Comparison of ENCODE assay signal across 23 cellular contexts in genomic region chr3:18428036-18428435, GRCh38. TPM values are rescaled to one million over a fixed set of nuclear protein-coding genes. Genes with fewer than 3 reads are reported as not detected.
DNase-seq lines count a peak whose midpoint lies in the region; ATAC-seq and TF ChIP-seq lines count a peak whose summit lies in the region.
"Had no signal": no experiment of that assay in that cellular context is flagged by ENCODE, and none has a peak within 500 bp of the region (broad histone marks: within the 10 kb centered on the region; RNA-seq: fewer than 3 reads in every experiment).

No MANE protein-coding gene starts in this region.

- H3K27me3 Mint-ChIP-seq in activated T-cell treated with anti-CD3 and anti-CD28 coated beads, Interleukin-2, amount 50 U/mL, for 4 hours (ENCODE audit: low read depth) = no peaks in the 10 kb centered on the region
- H3K27me3 Mint-ChIP-seq in activated naive CD8-positive, alpha-beta T cell = no peaks in the 10 kb centered on the region
- no peaks in the 10 kb centered on the region for H3K27me3 Mint-ChIP-seq in stimulated activated naive CD8-positive, alpha-beta T cell treated with anti-CD3 and anti-CD28 coated beads, Interleukin-15, amount 100 ng/mL, for 72 hours

- H3K36me3 Mint-ChIP-seq in activated T-cell treated with anti-CD3 and anti-CD28 coated beads, Interleukin-2, amount 50 U/mL, for 4 hours (ENCODE audit: insufficient read depth) = peaks cover 32% of the 10 kb centered on the region
- H3K36me3 Mint-ChIP-seq in activated naive CD8-positive, alpha-beta T cell = peaks cover 12% of the 10 kb centered on the region

- CTCF ChIA-PET in RWPE1 (lab: Yijun Ruan, JAX) = no interaction called here

- peak overlapping the region; percentile 99 for H3K27ac Mint-ChIP-seq in activated naive CD8-positive, alpha-beta T cell
- H3K27ac Mint-ChIP-seq in stimulated activated naive CD8-positive, alpha-beta T cell treated with anti-CD3 and anti-CD28 coated beads, Interleukin-15, amount 100 ng/mL, for 72 hours = no peak overlapping the region

- peaks cover 77% of the 10 kb centered on the region for H3K4me1 Mint-ChIP-seq in activated T-cell treated with anti-CD3 and anti-CD28 coated beads, Interleukin-2, amount 50 U/mL, for 4 hours (ENCODE audit: low read depth)
- peaks cover 80% of the 10 kb centered on the region for H3K4me1 Mint-ChIP-seq in activated naive CD8-positive, alpha-beta T cell (ENCODE audit: low read depth)
- H3K4me1 Mint-ChIP-seq in stimulated activated naive CD8-positive, alpha-beta T cell treated with anti-CD3 and anti-CD28 coated beads, Interleukin-15, amount 100 ng/mL, for 72 hours = peaks cover 76% of the 10 kb centered on the region

- POLR2A ChIA-PET in RWPE1 (lab: Yijun Ruan, JAX; ENCODE audit: low non-redundant PET) = no interaction called here

- H3K4me3 Mint-ChIP-seq in activated T-cell treated with anti-CD3 and anti-CD28 coated beads, Interleukin-2, amount 50 U/mL, for 4 hours = peak overlapping the region; percentile 56
- peak overlapping the region; percentile 76 for H3K4me3 Mint-ChIP-seq in activated naive CD8-positive, alpha-beta T cell
- H3K4me3 Mint-ChIP-seq in stimulated activated naive CD8-positive, alpha-beta T cell treated with anti-CD3 and anti-CD28 coated beads, Interleukin-15, amount 100 ng/mL, for 72 hours = peak overlapping the region; percentile 70 to 75

- no peak overlapping the region for H3K27ac ChIP-seq in RWPE1
- H3K27ac ChIP-seq: gastroesophageal sphincter, stomach, upper lobe of right lung had no signal

- no peak for TF ChIP-seq CTCF in RWPE1 (conservative IDR thresholded peaks at IDR 0.05; ENCODE audit: low read depth)

- ATAC-seq in activated T-cell treated with anti-CD3 and anti-CD28 coated beads, Interleukin-2, amount 50 U/mL, for 4 hours = no peak
- ATAC-seq in stimulated activated naive CD8-positive, alpha-beta T cell treated with anti-CD3 and anti-CD28 coated beads, Interleukin-15, amount 100 ng/mL, for 72 hours = no peak
- no peak for ATAC-seq in HG02678 (IDR thresholded peaks at IDR 0.05; ENCODE audit: unreplicated experiment)
- ATAC-seq: activated CD4-positive, CD25-positive, alpha-beta regulatory T cell treated with anti-CD3 and anti-CD28 coated beads, Interleukin-2, amount 50 U/mL, for 24 hours; esophagus mucosa; gastroesophageal sphincter; HCT116; left colon; right cardiac atrium; upper lobe of right lung had no signal

- DNase-seq in activated T-cell treated with anti-CD3 and anti-CD28 coated beads, Interleukin-2, amount 50 U/mL, for 4 hours = no peak
- DNase-seq in activated T-cell treated with anti-CD3 and anti-CD28 coated beads for 4 hours (no peak), NCI-H524 (lab: John Stamatoyannopoulos, UW) (peak; percentile 12 to 53), RWPE1 (ENCODE audit: low spot score) (no peak)
- DNase-seq in stimulated activated naive CD8-positive, alpha-beta T cell treated with anti-CD3 and anti-CD28 coated beads, Interleukin-15, amount 100 ng/mL, for 72 hours = no peak
- DNase-seq: Caco-2, caudate nucleus, left colon, MG63, midbrain, NCI-H1694 treated with DMSO at 0.1 percent for 48 hours, NCI-H345, right cardiac atrium, SHP77, stomach, T-helper 9 cell, upper lobe of right lung had no signal

- H3K9me3 Mint-ChIP-seq in activated T-cell treated with anti-CD3 and anti-CD28 coated beads, Interleukin-2, amount 50 U/mL, for 4 hours = no peaks in the 10 kb centered on the region
- no peaks in the 10 kb centered on the region for H3K9me3 Mint-ChIP-seq in activated naive CD8-positive, alpha-beta T cell (ENCODE audit: low read depth)
- no peaks in the 10 kb centered on the region for H3K9me3 Mint-ChIP-seq in stimulated activated naive CD8-positive, alpha-beta T cell treated with anti-CD3 and anti-CD28 coated beads, Interleukin-15, amount 100 ng/mL, for 72 hours

RNA-seq across cellular contexts. Expression of gene SATB1, which starts 2.9 kb away (rescaled TPM):
- total RNA-seq in activated T-cell treated with anti-CD3 and anti-CD28 coated beads, Interleukin-2, amount 50 U/mL, for 4 hours = 100 to 1,000 TPM; 209 to 239 (median 228) TPM

Comparison
In these comparisons a context has a peak if more than half of its experiments do, and no peak if none do; other contexts are left out.
1. DNase-seq: peak in NCI-H524 (2 of 2); none in activated T-cell treated with anti-CD3 and anti-CD28 coated beads, Interleukin-2, amount 50 U/mL, for 4 hours (single experiment), activated T-cell treated with anti-CD3 and anti-CD28 coated beads for 4 hours (single experiment), stimulated activated naive CD8-positive, alpha-beta T cell treated with anti-CD3 and anti-CD28 coated beads, Interleukin-15, amount 100 ng/mL, for 72 hours (0 of 2) and RWPE1 (single experiment).
2. Peak in every context shown above with its lines, with median percentiles within 50 percentile points of each other: H3K4me3 Mint-ChIP-seq.